ENCODE assay signal across 1 cellular context in the genomic region with DNA sequence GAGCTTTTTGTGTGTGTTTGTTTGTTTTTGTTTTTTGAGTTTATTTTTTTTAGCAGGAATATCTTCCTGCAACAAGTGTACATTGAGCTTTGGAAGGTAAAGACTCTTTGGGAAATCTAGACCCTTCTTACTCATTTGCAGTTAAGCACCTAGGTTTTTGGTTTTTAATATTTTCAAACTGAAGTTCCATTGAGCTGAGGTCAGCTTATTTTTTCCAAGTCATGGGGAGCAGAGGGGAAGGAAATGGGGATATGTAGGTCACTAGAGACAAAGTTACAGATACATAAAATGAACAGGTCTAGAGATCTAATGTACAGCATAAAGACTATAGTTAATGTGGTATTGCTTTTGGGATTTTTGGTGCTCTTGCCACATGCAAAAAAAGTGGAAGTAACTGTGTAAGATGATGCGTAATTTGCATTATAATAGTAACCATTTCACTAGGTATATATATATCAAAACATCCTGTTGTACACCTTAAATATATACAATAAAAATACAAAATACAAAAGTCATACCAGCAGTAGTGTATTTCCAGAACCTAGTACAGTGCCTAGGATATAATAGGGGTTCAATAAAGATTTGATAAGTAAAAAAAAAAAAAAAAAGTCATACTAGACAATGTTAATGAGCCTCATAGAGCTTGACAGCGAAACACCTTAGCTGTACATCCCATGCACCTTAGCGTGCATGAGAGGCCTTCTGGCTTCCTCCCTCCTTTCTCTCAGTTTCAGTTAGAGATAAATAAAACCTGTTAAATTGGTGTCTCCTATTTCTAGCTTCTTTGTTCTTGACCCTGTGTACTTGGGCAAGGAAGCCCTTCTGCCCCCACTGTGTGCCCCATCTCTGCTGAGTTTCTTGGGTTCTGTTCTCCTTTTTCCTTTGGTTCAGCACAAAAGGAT.
TF ChIP-seq lines count a peak whose summit lies in the region.

No MANE protein-coding gene starts in this region.

TF ChIP-seq in GM23338, 12 proteins besides CTCF, POLR2A, EP300 and RAD21 (continued from another document):
- TF ChIP-seq, protein P1, sequence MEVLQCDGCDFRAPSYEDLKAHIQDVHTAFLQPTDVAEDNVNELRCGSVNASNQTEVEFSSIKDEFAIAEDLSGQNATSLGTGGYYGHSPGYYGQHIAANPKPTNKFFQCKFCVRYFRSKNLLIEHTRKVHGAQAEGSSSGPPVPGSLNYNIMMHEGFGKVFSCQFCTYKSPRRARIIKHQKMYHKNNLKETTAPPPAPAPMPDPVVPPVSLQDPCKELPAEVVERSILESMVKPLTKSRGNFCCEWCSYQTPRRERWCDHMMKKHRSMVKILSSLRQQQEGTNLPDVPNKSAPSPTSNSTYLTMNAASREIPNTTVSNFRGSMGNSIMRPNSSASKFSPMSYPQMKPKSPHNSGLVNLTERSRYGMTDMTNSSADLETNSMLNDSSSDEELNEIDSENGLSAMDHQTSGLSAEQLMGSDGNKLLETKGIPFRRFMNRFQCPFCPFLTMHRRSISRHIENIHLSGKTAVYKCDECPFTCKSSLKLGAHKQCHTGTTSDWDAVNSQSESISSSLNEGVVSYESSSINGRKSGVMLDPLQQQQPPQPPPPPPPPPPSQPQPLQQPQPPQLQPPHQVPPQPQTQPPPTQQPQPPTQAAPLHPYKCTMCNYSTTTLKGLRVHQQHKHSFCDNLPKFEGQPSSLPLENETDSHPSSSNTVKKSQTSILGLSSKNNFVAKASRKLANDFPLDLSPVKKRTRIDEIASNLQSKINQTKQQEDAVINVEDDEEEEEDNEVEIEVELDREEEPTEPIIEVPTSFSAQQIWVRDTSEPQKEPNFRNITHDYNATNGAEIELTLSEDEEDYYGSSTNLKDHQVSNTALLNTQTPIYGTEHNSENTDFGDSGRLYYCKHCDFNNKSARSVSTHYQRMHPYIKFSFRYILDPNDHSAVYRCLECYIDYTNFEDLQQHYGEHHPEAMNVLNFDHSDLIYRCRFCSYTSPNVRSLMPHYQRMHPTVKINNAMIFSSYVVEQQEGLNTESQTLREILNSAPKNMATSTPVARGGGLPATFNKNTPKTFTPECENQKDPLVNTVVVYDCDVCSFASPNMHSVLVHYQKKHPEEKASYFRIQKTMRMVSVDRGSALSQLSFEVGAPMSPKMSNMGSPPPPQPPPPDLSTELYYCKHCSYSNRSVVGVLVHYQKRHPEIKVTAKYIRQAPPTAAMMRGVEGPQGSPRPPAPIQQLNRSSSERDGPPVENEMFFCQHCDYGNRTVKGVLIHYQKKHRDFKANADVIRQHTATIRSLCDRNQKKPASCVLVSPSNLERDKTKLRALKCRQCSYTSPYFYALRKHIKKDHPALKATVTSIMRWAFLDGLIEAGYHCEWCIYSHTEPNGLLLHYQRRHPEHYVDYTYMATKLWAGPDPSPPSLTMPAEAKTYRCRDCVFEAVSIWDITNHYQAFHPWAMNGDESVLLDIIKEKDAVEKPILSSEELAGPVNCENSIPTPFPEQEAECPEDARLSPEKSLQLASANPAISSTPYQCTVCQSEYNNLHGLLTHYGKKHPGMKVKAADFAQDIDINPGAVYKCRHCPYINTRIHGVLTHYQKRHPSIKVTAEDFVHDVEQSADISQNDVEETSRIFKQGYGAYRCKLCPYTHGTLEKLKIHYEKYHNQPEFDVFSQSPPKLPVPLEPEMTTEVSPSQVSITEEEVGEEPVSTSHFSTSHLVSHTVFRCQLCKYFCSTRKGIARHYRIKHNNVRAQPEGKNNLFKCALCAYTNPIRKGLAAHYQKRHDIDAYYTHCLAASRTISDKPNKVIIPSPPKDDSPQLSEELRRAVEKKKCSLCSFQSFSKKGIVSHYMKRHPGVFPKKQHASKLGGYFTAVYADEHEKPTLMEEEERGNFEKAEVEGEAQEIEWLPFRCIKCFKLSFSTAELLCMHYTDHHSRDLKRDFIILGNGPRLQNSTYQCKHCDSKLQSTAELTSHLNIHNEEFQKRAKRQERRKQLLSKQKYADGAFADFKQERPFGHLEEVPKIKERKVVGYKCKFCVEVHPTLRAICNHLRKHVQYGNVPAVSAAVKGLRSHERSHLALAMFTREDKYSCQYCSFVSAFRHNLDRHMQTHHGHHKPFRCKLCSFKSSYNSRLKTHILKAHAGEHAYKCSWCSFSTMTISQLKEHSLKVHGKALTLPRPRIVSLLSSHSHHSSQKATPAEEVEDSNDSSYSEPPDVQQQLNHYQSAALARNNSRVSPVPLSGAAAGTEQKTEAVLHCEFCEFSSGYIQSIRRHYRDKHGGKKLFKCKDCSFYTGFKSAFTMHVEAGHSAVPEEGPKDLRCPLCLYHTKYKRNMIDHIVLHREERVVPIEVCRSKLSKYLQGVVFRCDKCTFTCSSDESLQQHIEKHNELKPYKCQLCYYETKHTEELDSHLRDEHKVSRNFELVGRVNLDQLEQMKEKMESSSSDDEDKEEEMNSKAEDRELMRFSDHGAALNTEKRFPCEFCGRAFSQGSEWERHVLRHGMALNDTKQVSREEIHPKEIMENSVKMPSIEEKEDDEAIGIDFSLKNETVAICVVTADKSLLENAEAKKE (CRISPR knock-in tag; IDR thresholded peaks at IDR 0.05), result no peak
- no peak for TF ChIP-seq POLR2AphosphoS5 (IDR thresholded peaks at IDR 0.05; ENCODE audit: low read depth)
- TF ChIP-seq, protein P2, sequence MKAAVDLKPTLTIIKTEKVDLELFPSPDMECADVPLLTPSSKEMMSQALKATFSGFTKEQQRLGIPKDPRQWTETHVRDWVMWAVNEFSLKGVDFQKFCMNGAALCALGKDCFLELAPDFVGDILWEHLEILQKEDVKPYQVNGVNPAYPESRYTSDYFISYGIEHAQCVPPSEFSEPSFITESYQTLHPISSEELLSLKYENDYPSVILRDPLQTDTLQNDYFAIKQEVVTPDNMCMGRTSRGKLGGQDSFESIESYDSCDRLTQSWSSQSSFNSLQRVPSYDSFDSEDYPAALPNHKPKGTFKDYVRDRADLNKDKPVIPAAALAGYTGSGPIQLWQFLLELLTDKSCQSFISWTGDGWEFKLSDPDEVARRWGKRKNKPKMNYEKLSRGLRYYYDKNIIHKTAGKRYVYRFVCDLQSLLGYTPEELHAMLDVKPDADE (IDR thresholded peaks at IDR 0.05), result no peak
- TF ChIP-seq JUNB (IDR thresholded peaks at IDR 0.05; ENCODE audit: unreplicated experiment), result no peak
- TF ChIP-seq CREB1 (CRISPR knock-in tag; IDR thresholded peaks at IDR 0.05; ENCODE audit: low read depth), result no peak
- no peak for TF ChIP-seq EZH2 (IDR thresholded peaks at IDR 0.05; ENCODE audit: low read depth, unreplicated experiment)
- no peak for TF ChIP-seq ZNF114 (CRISPR knock-in tag; IDR thresholded peaks at IDR 0.05)
TF ChIP-seq in GM23338: peak in this region for 0.
